Comparison of ENCODE assay signal across 31 cellular contexts in the genomic region with DNA sequence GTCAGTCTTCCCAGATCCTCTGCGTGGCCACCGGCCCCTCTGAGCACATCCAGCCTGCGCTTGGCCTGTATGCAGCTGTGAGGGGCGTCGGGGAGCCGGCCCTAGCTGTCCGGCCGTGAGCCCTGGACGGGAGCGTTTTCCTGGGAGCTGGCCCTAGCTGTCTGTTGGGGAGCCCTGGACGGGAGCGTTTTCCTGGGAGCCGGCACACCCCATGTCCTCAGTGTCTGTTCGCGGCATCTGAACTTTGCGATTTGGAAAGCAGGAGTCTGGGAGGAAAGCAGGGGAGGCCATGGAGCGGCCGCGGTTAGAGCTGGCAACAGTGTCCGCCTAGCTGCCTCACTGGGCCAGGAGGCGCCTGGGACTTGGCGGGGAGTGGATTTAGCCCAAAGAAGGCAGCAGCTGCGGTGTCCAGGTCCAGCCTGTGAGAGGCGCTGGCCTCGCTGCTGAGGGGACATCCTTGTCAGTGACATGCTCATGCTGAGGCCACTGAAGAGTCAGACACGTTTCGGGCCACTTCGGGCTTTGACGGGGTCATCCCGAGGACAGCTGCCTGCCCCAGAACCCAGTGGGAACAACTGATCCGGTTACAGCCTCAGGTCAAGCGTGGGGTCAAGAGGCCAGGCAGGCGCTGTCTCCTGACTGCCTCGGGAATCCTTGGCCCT.
DNase-seq lines count a peak whose midpoint lies in the region; ATAC-seq, FAIRE-seq and TF ChIP-seq lines count a peak whose summit lies in the region.
"Had no signal": no experiment of that assay in that cellular context is flagged by ENCODE, and none has a peak within 500 bp of the region (broad histone marks: within the 10 kb centered on the region; RNA-seq: fewer than 3 reads in every experiment).

No MANE protein-coding gene starts in this region.

- H3K4me3 ChIP-seq in right lobe of liver (no peak overlapping the region), HepG2 (replicated peaks in 1 of 3; ENCODE audit: insufficient read depth in 1 of 3, low read depth in 2 of 3, low read length in 3 of 3) (no peak overlapping the region), fibroblast of mammary gland (ENCODE audit: control insufficient read depth, low read depth, low read length) (no peak overlapping the region), gastroesophageal sphincter (no peak overlapping the region)
- H3K4me3 ChIP-seq: breast epithelium, ovary, upper lobe of right lung had no signal

- H3K4me3 Mint-ChIP-seq in nephron progenitor cell = peak overlapping the region; percentile 73
- H3K4me3 Mint-ChIP-seq: activated T-cell treated with anti-CD3 and anti-CD28 coated beads, Interleukin-2, amount 50 U/mL, for 72 hours; naive thymus-derived CD4-positive, alpha-beta T cell; stimulated activated effector memory CD8-positive, alpha-beta T cell treated with anti-CD3 and anti-CD28 coated beads, Interleukin-12 subunit alpha, Interleukin-12 subunit beta, amount 100 ng/mL, for 72 hours; T-helper 1 cell treated with Interleukin-12 subunit alpha and Interleukin-12 subunit beta and Interleukin-4 antibody, amounts not matched to agents 30 μg/mL and 1 μg/mL, for 36 hours had no signal

- no peaks in the 10 kb centered on the region for H3K27me3 ChIP-seq in right lobe of liver
- H3K27me3 ChIP-seq in HepG2 (ENCODE audit: control insufficient read depth in 1 of 2, insufficient read depth in 2 of 2, low read length in 2 of 2) = peaks cover 18 to 78% of the 10 kb centered on the region in 2 experiments
- peaks cover 76% of the 10 kb centered on the region for H3K27me3 ChIP-seq in gastroesophageal sphincter
- H3K27me3 ChIP-seq: ovary had no signal

- H3K4me2 ChIP-seq in HepG2 (ENCODE audit: low read depth, low read length) = no peak overlapping the region

- TF ChIP-seq POLR2A in right lobe of liver (IDR thresholded peaks at IDR 0.05) (no peak), HepG2 (IDR thresholded peaks at IDR 0.05; ENCODE audit: insufficient read depth in 1 of 2, low read depth in 2 of 2, low read length in 2 of 2) (no peak), gastroesophageal sphincter (IDR thresholded peaks at IDR 0.05) (no peak)

- no peak for TF ChIP-seq CTCF in right lobe of liver (IDR thresholded peaks at IDR 0.05)
- no peak for TF ChIP-seq CTCF in HepG2 (CRISPR knock-in tag; IDR thresholded peaks at IDR 0.05)
- no peak for TF ChIP-seq CTCF in fibroblast of mammary gland (conservative IDR thresholded peaks at IDR 0.05; ENCODE audit: control insufficient read depth, insufficient read depth, low read depth, low read length)
- no peak for TF ChIP-seq CTCF in nephron progenitor cell (IDR thresholded peaks at IDR 0.05)
- no peak for TF ChIP-seq CTCF in gastroesophageal sphincter (IDR thresholded peaks at IDR 0.05)

- H4K20me1 ChIP-seq in HepG2 (ENCODE audit: insufficient read depth, low read length) = no peaks in the 10 kb centered on the region

- H3K79me2 ChIP-seq in HepG2 (ENCODE audit: insufficient read depth, low read length) = no peaks in the 10 kb centered on the region

- H3K27ac Mint-ChIP-seq in nephron progenitor cell = peak overlapping the region; percentile 96
- H3K27ac Mint-ChIP-seq: activated T-cell treated with anti-CD3 and anti-CD28 coated beads, Interleukin-2, amount 50 U/mL, for 72 hours; naive thymus-derived CD4-positive, alpha-beta T cell; stimulated activated effector memory CD8-positive, alpha-beta T cell treated with anti-CD3 and anti-CD28 coated beads, Interleukin-12 subunit alpha, Interleukin-12 subunit beta, amount 100 ng/mL, for 72 hours; T-helper 1 cell treated with Interleukin-12 subunit alpha and Interleukin-12 subunit beta and Interleukin-4 antibody, amounts not matched to agents 30 μg/mL and 1 μg/mL, for 36 hours had no signal

- H2AFZ ChIP-seq in HepG2 (ENCODE audit: low read length) = no peak overlapping the region

- H3K27ac ChIP-seq in right lobe of liver (no peak overlapping the region), HepG2 (ENCODE audit: extremely low read length, insufficient read depth, low read length) (no peak overlapping the region), gastroesophageal sphincter (no peak overlapping the region)
- H3K27ac ChIP-seq: breast epithelium, C4-2B, ovary, upper lobe of right lung had no signal

- no peak for TF ChIP-seq RAD21 in HepG2 (CRISPR knock-in tag; IDR thresholded peaks at IDR 0.05)

- H3K27me3 Mint-ChIP-seq in nephron progenitor cell (ENCODE audit: low read depth, poor library complexity) = peaks cover 1% of the 10 kb centered on the region
- H3K27me3 Mint-ChIP-seq: naive thymus-derived CD4-positive, alpha-beta T cell had no signal

- no TSS peak for BruUV-seq in HepG2 (replicated peaks; lab: Mats Ljungman, UMichigan)

- CTCF ChIA-PET in HepG2 (lab: Yijun Ruan, JAX; ENCODE audit: low intra/inter-chr PET ratio, low total read pairs) = no interaction called here

- no peak overlapping the region for H3K9ac ChIP-seq in HepG2 (ENCODE audit: insufficient read depth, low read depth, low read length)

- FAIRE-seq in HepG2 (lab: Jason Lieb, UNC) = no peak
- FAIRE-seq: colon, frontal cortex, GM19239 had no signal

- no peaks in the 10 kb centered on the region for H3K4me1 ChIP-seq in right lobe of liver
- peaks cover 8% of the 10 kb centered on the region for H3K4me1 ChIP-seq in HepG2 (ENCODE audit: insufficient read depth, low read length)
- H3K4me1 ChIP-seq in gastroesophageal sphincter = no peaks in the 10 kb centered on the region
- H3K4me1 ChIP-seq: upper lobe of right lung had no signal

- peaks cover 4% of the 10 kb centered on the region for H3K9me3 Mint-ChIP-seq in nephron progenitor cell
- H3K9me3 Mint-ChIP-seq: activated T-cell treated with anti-CD3 and anti-CD28 coated beads, Interleukin-2, amount 50 U/mL, for 72 hours; naive thymus-derived CD4-positive, alpha-beta T cell; stimulated activated effector memory CD8-positive, alpha-beta T cell treated with anti-CD3 and anti-CD28 coated beads, Interleukin-12 subunit alpha, Interleukin-12 subunit beta, amount 100 ng/mL, for 72 hours; T-helper 1 cell treated with Interleukin-12 subunit alpha and Interleukin-12 subunit beta and Interleukin-4 antibody, amounts not matched to agents 30 μg/mL and 1 μg/mL, for 36 hours had no signal

- TF ChIP-seq EP300 in HepG2 (IDR thresholded peaks at IDR 0.05; ENCODE audit: low read depth in 2 of 2, low read length in 2 of 2) (no peak), HepG2 (CRISPR knock-in tag; IDR thresholded peaks at IDR 0.05; ENCODE audit: borderline replicate concordance) (no peak), gastroesophageal sphincter (IDR thresholded peaks at IDR 0.05) (no peak)

- intact Hi-C loops in right lobe of liver (cut with DNase I) (no loop called here), HepG2 (cut with micrococcal nuclease; ENCODE audit: unreplicated experiment) (no loop called here)

- POLR2A ChIA-PET in HepG2 (lab: Yijun Ruan, JAX) = no interaction called here

- in situ Hi-C loops in HepG2 (cut with HindIII; ENCODE audit: extremely low pct_ligation_motif_present, low pct_unique_long_range_greater_than_20kb) = no loop called here

- no peaks in the 10 kb centered on the region for H3K36me3 Mint-ChIP-seq in nephron progenitor cell (ENCODE audit: low read depth)
- H3K36me3 Mint-ChIP-seq: naive thymus-derived CD4-positive, alpha-beta T cell; stimulated activated effector memory CD8-positive, alpha-beta T cell treated with anti-CD3 and anti-CD28 coated beads, Interleukin-12 subunit alpha, Interleukin-12 subunit beta, amount 100 ng/mL, for 72 hours had no signal

- H3K9me3 ChIP-seq in right lobe of liver = no peaks in the 10 kb centered on the region
- H3K9me3 ChIP-seq in HepG2 (ENCODE audit: low read length) = no peaks in the 10 kb centered on the region
- H3K9me3 ChIP-seq in gastroesophageal sphincter = no peaks in the 10 kb centered on the region
- H3K9me3 ChIP-seq: breast epithelium, ovary, upper lobe of right lung had no signal

- H3K36me3 ChIP-seq in right lobe of liver (no peaks in the 10 kb centered on the region), HepG2 (replicated peaks in 1 of 2; ENCODE audit: control insufficient read depth in 1 of 2, insufficient read depth in 2 of 2, low read length in 2 of 2) (no peaks in the 10 kb centered on the region), gastroesophageal sphincter (no peaks in the 10 kb centered on the region)
- H3K36me3 ChIP-seq: breast epithelium, ovary, upper lobe of right lung had no signal

- DNase-seq in right lobe of liver = peak in 2 of 3 donors; percentile 11 to 49
- no peak for DNase-seq in HepG2 (ENCODE audit: low spot score)
- DNase-seq in fibroblast of mammary gland (ENCODE audit: low read depth) = peak; percentile 12
- peak; percentile 58 for DNase-seq in nephron progenitor cell
- no peak for DNase-seq in NCI-H748 (lab: John Stamatoyannopoulos, UW; ENCODE audit: unreplicated experiment)
- no peak for DNase-seq in stimulated activated naive CD8-positive, alpha-beta T cell treated with anti-CD3 and anti-CD28 coated beads, Interleukin-15, Interleukin-2, amounts not matched to agents 100 U/mL and 50 U/mL, for 24 hours
- DNase-seq: activated CD4-positive, alpha-beta T cell treated with anti-CD3 and anti-CD28 coated beads for 1 hour; activated naive CD4-positive, alpha-beta T cell treated with anti-CD3 and anti-CD28 coated beads, Interleukin-2, amount 50 U/mL, for 16 hours; activated T-cell treated with anti-CD3 and anti-CD28 coated beads, Interleukin-2, amount 50 U/mL, for 72 hours; DMS79 treated with DMSO at 0.1 percent for 48 hours; hippocampal formation; midbrain; NCI-H1105; NCI-H2029; NCI-H774; right cardiac atrium; stimulated activated CD4-positive, alpha-beta T cell treated with anti-CD3 and anti-CD28 coated beads, Interleukin-4, amount 100 ng/mL, for 24 hours; substantia nigra; upper lobe of right lung had no signal

- peaks cover 51% of the 10 kb centered on the region for H3K4me1 Mint-ChIP-seq in nephron progenitor cell
- H3K4me1 Mint-ChIP-seq: naive thymus-derived CD4-positive, alpha-beta T cell; stimulated activated effector memory CD8-positive, alpha-beta T cell treated with anti-CD3 and anti-CD28 coated beads, Interleukin-12 subunit alpha, Interleukin-12 subunit beta, amount 100 ng/mL, for 72 hours had no signal

- ATAC-seq in right lobe of liver (no peak), HepG2 (no peak), gastroesophageal sphincter (no peak)
- ATAC-seq in stimulated activated naive CD8-positive, alpha-beta T cell treated with anti-CD3 and anti-CD28 coated beads, Interleukin-15, Interleukin-2, amounts not matched to agents 100 U/mL and 50 U/mL, for 24 hours = no peak
- ATAC-seq: activated T-cell treated with anti-CD3 and anti-CD28 coated beads, Interleukin-2, amount 50 U/mL, for 72 hours; esophagus mucosa; HCT116; naive thymus-derived CD4-positive, alpha-beta T cell; stimulated activated effector memory CD8-positive, alpha-beta T cell treated with anti-CD3 and anti-CD28 coated beads, Interleukin-12 subunit alpha, Interleukin-12 subunit beta, amount 100 ng/mL, for 72 hours had no signal

- WGBS in right lobe of liver (ENCODE audit: insufficient coverage, low coverage, low lambda C conversion rate, missing lambda C conversion rate) = 66% methylated on average over 12 of the region's 34 CpGs
- WGBS in HepG2 (ENCODE audit: low lambda C conversion rate) = 70% methylated on average over 14 of the region's 34 CpGs
- WGBS in gastroesophageal sphincter (ENCODE audit: low coverage in 1 of 2), 2 donors = 45% methylated on average over 2 of the region's 34 CpGs; no CpG with 5 or more reads in 1 of the 2 donors

TF ChIP-seq in HepG2, 621 proteins besides CTCF, POLR2A, EP300 and RAD21 (continues in another document):
- no peak for TF ChIP-seq ZNF333 (CRISPR knock-in tag; IDR thresholded peaks at IDR 0.05; ENCODE audit: borderline replicate concordance)

Comparison
In these comparisons a context has a peak if more than half of its experiments do, and no peak if none do; other contexts are left out.
1. DNase-seq: peak in right lobe of liver (2 of 3), fibroblast of mammary gland (single experiment) and nephron progenitor cell (single experiment); none in HepG2 (single experiment), NCI-H748 (single experiment) and stimulated activated naive CD8-positive, alpha-beta T cell treated with anti-CD3 and anti-CD28 coated beads, Interleukin-15, Interleukin-2, amounts not matched to agents 100 U/mL and 50 U/mL, for 24 hours (single experiment).